In the genomic region with DNA sequence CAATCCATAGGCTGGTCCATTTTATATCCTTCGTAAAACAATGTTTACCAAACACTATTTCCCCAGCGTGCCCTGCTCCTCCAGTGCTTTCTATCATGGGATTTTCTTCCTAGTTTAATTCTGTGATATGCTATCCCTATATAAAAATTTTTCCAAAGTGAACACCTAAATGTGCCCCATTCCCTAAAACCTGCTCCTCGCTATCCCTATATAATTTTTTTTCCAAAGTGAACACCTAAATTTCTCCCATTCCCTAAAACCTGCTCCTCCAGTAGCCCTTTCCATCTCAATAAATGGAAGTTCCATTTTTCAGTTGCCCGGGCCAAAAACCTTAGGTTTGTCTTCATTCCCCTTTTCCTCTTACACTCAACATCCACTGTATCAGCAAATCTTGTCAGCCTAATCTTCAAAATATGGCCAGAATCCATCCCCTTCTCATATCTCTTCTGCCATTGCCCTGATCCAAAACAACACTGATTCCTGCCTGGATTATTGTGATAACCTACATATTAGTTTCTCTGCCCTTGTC, we compare ENCODE assay signal across 12 cellular contexts. TPM values are rescaled to one million over a fixed set of nuclear protein-coding genes. Genes with fewer than 3 reads are reported as not detected.
"Had no signal": no experiment of that assay in that cellular context is flagged by ENCODE, and none has a peak within 500 bp of the region (broad histone marks: within the 10 kb centered on the region; RNA-seq: fewer than 3 reads in every experiment).

No MANE protein-coding gene starts in this region.

- H3K27ac ChIP-seq: GM23248 had no signal

- H3K9ac ChIP-seq: GM23248 had no signal

- FAIRE-seq: H1, H54 had no signal

- ATAC-seq: GM23338, HCT116 had no signal

- H3K9me3 ChIP-seq: HAP-1 had no signal

- H3K36me3 ChIP-seq: HAP-1 had no signal

- DNase-seq: GM23248, GOT3, H7, H9, HCEC 1CT, HFFc6 had no signal

- H3K4me2 ChIP-seq: GM23338 had no signal

- H2AFZ ChIP-seq: GM23248, GM23338 had no signal

- H3K4me1 ChIP-seq: HAP-1 had no signal

- H3K4me3 ChIP-seq: GM23248, GM23338, HAP-1 had no signal

RNA-seq across cellular contexts. Expression of a gene that starts 26.1 kb away (rescaled TPM):
- total RNA-seq: GM23248, H4, HFFc6 had no signal
- polyA plus RNA-seq: GM23248 had no signal
